12 cellular contexts compared by ENCODE assay signal in the genomic region with DNA sequence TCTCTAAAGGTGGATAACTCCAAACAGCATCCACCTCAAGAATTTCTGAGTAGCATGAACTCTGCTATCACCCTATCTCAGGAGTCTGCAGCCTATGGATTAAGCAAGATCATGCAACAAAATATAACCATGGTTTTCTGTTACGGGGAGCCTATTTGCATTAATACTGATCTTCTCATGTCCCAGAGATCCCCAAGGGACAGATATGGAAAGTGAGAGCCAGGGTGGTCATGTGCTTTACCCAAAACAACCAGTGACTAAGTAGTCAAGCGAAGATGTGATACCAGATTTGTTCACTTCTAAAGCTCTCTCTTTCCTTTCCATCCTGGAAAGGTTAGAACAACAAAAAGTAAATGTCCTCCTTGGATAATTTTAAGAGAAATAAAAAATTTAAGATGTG.
"Had no signal": no experiment of that assay in that cellular context is flagged by ENCODE, and none has a peak within 500 bp of the region (broad histone marks: within the 10 kb centered on the region; RNA-seq: fewer than 3 reads in every experiment).

No MANE protein-coding gene starts in this region.

- DNase-seq: activated CD4-positive, alpha-beta T cell treated with anti-CD3 and anti-CD28 coated beads, Interleukin-2, amount 10 ng/mL, durations not matched to agents 7 days and 5 days; activated CD8-positive, alpha-beta memory T cell treated with anti-CD3 and anti-CD28 coated beads for 24 hours; activated naive CD4-positive, alpha-beta T cell treated with Interleukin-2 at 50 U/mL for 16 hours; activated naive CD8-positive, alpha-beta T cell treated with anti-CD3 and anti-CD28 coated beads, Interleukin-2, amount 50 U/mL, for 24 hours; foreskin fibroblast; glutamatergic neuron; immature natural killer cell; left colon; naive B cell; pancreas; stimulated activated CD4-positive, alpha-beta T cell treated with anti-CD3 and anti-CD28 coated beads, Interleukin-4, amount 100 ng/mL, for 1 hour had no signal

- ATAC-seq: activated naive CD8-positive, alpha-beta T cell treated with anti-CD3 and anti-CD28 coated beads, Interleukin-2, amount 50 U/mL, for 24 hours; left colon; pancreas; WTC11 had no signal
